Comparison of ENCODE assay signal across 11 cellular contexts in the genomic region with DNA sequence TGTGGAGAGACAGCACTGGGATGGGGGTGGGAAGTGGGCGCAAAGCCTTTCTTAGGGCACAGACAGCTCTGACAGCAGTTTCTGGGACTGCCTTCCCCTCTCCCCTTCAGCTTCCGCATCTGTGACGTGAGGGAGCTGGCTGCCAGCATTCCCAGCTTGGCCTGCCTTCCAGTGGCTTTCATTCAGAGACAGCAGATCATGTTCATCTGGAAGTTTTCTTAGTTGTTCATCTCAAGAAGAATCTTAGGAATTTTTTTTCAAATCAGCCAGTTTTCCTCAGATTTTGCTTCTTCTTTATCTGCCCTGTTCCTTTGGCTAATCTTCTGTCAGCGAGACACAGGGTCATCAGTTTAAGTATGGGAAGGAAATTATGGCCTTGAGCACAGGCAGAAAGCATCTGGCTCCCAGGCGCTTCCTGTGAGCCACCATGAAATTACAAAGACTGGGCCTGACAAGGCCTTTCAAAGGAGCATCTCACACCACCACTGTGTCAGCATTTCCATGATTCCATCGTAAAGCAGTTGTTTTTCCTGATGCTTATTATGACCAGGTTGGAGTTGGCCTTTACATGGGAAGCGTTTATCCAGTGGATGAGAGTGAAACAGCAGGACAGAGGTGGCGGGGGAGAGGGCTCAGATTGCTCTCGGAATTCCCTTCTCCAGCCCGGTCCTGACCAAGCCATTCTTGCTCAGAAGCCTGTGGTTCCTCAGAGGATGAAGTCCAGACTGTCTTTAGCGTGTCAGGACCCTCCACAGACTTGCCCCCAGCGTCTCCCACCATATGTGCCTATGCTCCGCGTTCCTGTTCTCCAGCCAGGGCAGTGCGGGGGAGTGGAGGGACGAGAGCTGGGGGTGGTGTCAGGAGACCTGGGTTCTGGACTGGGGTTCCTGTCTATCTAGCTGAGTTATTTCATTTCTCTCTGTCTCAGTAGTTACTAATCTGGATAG. TPM values are rescaled to one million over a fixed set of nuclear protein-coding genes. Genes with fewer than 3 reads are reported as not detected.
DNase-seq lines count a peak whose midpoint lies in the region; ATAC-seq, FAIRE-seq and TF ChIP-seq lines count a peak whose summit lies in the region.
"Had no signal": no experiment of that assay in that cellular context is flagged by ENCODE, and none has a peak within 500 bp of the region (broad histone marks: within the 10 kb centered on the region; RNA-seq: fewer than 3 reads in every experiment).

No MANE protein-coding gene starts in this region.

- H3K4me1 Mint-ChIP-seq in endothelial cell (ENCODE audit: unreplicated experiment) = peaks cover 33% of the 10 kb centered on the region
- peaks cover 34% of the 10 kb centered on the region for H3K4me1 Mint-ChIP-seq in activated CD4-positive, alpha-beta T cell treated with anti-CD3 and anti-CD28 coated beads for 36 hours

- no peaks in the 10 kb centered on the region for H3K27me3 ChIP-seq in MG63
- no peaks in the 10 kb centered on the region for H3K27me3 ChIP-seq in lower lobe of right lung (ENCODE audit: low read depth)
- H3K27me3 ChIP-seq: BLaER1 had no signal

- POLR2A ChIA-PET in A549 (lab: Yijun Ruan, JAX) = no interaction called here
- POLR2A ChIA-PET in activated CD4-positive, alpha-beta T cell treated with anti-CD3 and anti-CD28 coated beads for 36 hours (lab: Charles Lee) = no interaction called here

- H3K9me3 ChIP-seq in A549 = no peaks in the 10 kb centered on the region
- no peaks in the 10 kb centered on the region for H3K9me3 ChIP-seq in MG63
- no peaks in the 10 kb centered on the region for H3K9me3 ChIP-seq in lower lobe of right lung
- H3K9me3 ChIP-seq: BLaER1 had no signal

- H3K27ac ChIP-seq in A549 = peak overlapping the region in 1 of 2 experiments; percentile 5; a peak in 1 of 6 replicates
- H3K27ac ChIP-seq in lower lobe of right lung = peak overlapping the region; percentile 51
- H3K27ac ChIP-seq: BLaER1 had no signal

- H3K27me3 Mint-ChIP-seq in endothelial cell (ENCODE audit: unreplicated experiment) = peaks cover 3% of the 10 kb centered on the region
- no peaks in the 10 kb centered on the region for H3K27me3 Mint-ChIP-seq in activated CD4-positive, alpha-beta T cell treated with anti-CD3 and anti-CD28 coated beads for 36 hours
- H3K27me3 Mint-ChIP-seq: memory B cell had no signal

- DNase-seq in A549 (ENCODE audit: low read depth in 1 of 2, low spot score in 1 of 2) (no peak), MG63 (peak; percentile 22), endothelial cell (ENCODE audit: low spot score) (no peak), lower lobe of right lung (no peak), AML-193 (lab: John Stamatoyannopoulos, UW) (no peak), RPMI8226 (no peak)
- no peak for DNase-seq in activated CD4-positive, alpha-beta T cell treated with anti-CD3 and anti-CD28 coated beads for 36 hours
- DNase-seq: NCI-H1436 treated with DMSO at 0.1 percent for 48 hours had no signal

- no peak overlapping the region for H3K4me3 ChIP-seq in A549
- H3K4me3 ChIP-seq in MG63 = no peak overlapping the region
- no peak overlapping the region for H3K4me3 ChIP-seq in lower lobe of right lung
- H3K4me3 ChIP-seq: BLaER1 had no signal

- H3K9me3 Mint-ChIP-seq in endothelial cell (ENCODE audit: unreplicated experiment) = no peaks in the 10 kb centered on the region
- no peaks in the 10 kb centered on the region for H3K9me3 Mint-ChIP-seq in activated CD4-positive, alpha-beta T cell treated with anti-CD3 and anti-CD28 coated beads for 36 hours (ENCODE audit: low read depth)
- H3K9me3 Mint-ChIP-seq: memory B cell had no signal

- no peak for TF ChIP-seq RAD21 in A549 (conservative IDR thresholded peaks at IDR 0.05 in 1 of 2, IDR thresholded peaks at IDR 0.05 in 1 of 2)

- H3K4me3 Mint-ChIP-seq in endothelial cell (ENCODE audit: unreplicated experiment) = peak overlapping the region; percentile 31
- no peak overlapping the region for H3K4me3 Mint-ChIP-seq in activated CD4-positive, alpha-beta T cell treated with anti-CD3 and anti-CD28 coated beads for 36 hours
- H3K4me3 Mint-ChIP-seq: memory B cell had no signal

- H3K36me3 Mint-ChIP-seq in endothelial cell (ENCODE audit: low read depth, unreplicated experiment) = peaks cover 5% of the 10 kb centered on the region
- no peaks in the 10 kb centered on the region for H3K36me3 Mint-ChIP-seq in activated CD4-positive, alpha-beta T cell treated with anti-CD3 and anti-CD28 coated beads for 36 hours (ENCODE audit: low read depth)

- H3K4me1 ChIP-seq in A549 = peaks cover 62% of the 10 kb centered on the region
- peaks cover 43% of the 10 kb centered on the region for H3K4me1 ChIP-seq in lower lobe of right lung

- TF ChIP-seq POLR2A in A549 (IDR thresholded peaks at IDR 0.05; ENCODE audit: low read length) = no peak

- 86% methylated on average over 16 of the region's 16 CpGs for WGBS in A549 (ENCODE audit: missing lambda C conversion rate)

- intact Hi-C loops in lower lobe of right lung (cut with DNase I) = no loop called here
- intact Hi-C loops in activated CD4-positive, alpha-beta T cell treated with anti-CD3 and anti-CD28 coated beads for 36 hours (cut with DNase I, micrococcal nuclease) = no loop called here

- TF ChIP-seq CTCF in A549 (IDR thresholded peaks at IDR 0.05) = no peak
- no peak for TF ChIP-seq CTCF in endothelial cell (IDR thresholded peaks at IDR 0.05; ENCODE audit: unreplicated experiment)
- no peak for TF ChIP-seq CTCF in lower lobe of right lung (IDR thresholded peaks at IDR 0.05)

- no peak for TF ChIP-seq EP300 in A549 (IDR thresholded peaks at IDR 0.05)

- ATAC-seq in A549 = no peak; a peak in 2 of 6 replicates
- ATAC-seq in lower lobe of right lung = peak; percentile 28 to 40
- ATAC-seq in activated CD4-positive, alpha-beta T cell treated with anti-CD3 and anti-CD28 coated beads for 36 hours = no peak
- no peak for ATAC-seq in HG02870 (IDR thresholded peaks at IDR 0.05; ENCODE audit: unreplicated experiment)

- H3K36me3 ChIP-seq in MG63 (peaks cover 7% of the 10 kb centered on the region), lower lobe of right lung (no peaks in the 10 kb centered on the region)

- FAIRE-seq in A549 (lab: Jason Lieb, UNC) = no peak

- H3K27ac Mint-ChIP-seq in endothelial cell (ENCODE audit: unreplicated experiment) = peak overlapping the region; percentile 61
- H3K27ac Mint-ChIP-seq in activated CD4-positive, alpha-beta T cell treated with anti-CD3 and anti-CD28 coated beads for 36 hours = no peak overlapping the region
- H3K27ac Mint-ChIP-seq: memory B cell had no signal

- H3K4me2 ChIP-seq in A549 = peak overlapping the region; percentile 1; the same call in 1 of the 3 replicates

- CTCF ChIA-PET in A549 (lab: Yijun Ruan, JAX) = interaction anchor here (0.6 to 8.8 kb wide), 5 partner anchors 48 to 580 kb away, joined by 3 to 52 read pairs (median 6); a partner anchor contains a TSS
- CTCF ChIA-PET in activated CD4-positive, alpha-beta T cell treated with anti-CD3 and anti-CD28 coated beads for 36 hours (lab: Charles Lee) = interaction anchor here (0.6 to 0.7 kb wide), 2 partner anchors 14 to 44 kb away, joined by 3 read pairs; no protein-coding TSS in a partner anchor

TF ChIP-seq in A549, 52 proteins besides CTCF, POLR2A, EP300 and RAD21:
- TF ChIP-seq ESRRA (IDR thresholded peaks at IDR 0.05; ENCODE audit: borderline replicate concordance, low read length) (no peak), RNF2 (IDR thresholded peaks at IDR 0.05; ENCODE audit: borderline replicate concordance, low read depth) (no peak), KDM1A (IDR thresholded peaks at IDR 0.05; ENCODE audit: low read depth) (no peak), HDAC2 (IDR thresholded peaks at IDR 0.05) (no peak), HEYL (CRISPR knock-in tag; IDR thresholded peaks at IDR 0.05) (no peak)

RNA-seq across cellular contexts. Expression of a gene that starts 43.6 kb away (rescaled TPM):
- polyA plus RNA-seq in A549 (2011; rRNA removed) = 48.5 and 51.9 TPM in 2 replicates
- 17.2 and 22.8 TPM in 2 replicates for polyA plus RNA-seq in A549 (2012; cell fraction: cytosol; rRNA removed)
- 31.2 and 34.0 TPM in 2 replicates for polyA plus RNA-seq in A549 (2012; cell fraction: nucleus; rRNA removed)
- 33.2 to 33.7 TPM (median 33.3 TPM) in 3 replicates for polyA plus RNA-seq in A549 (2017; fragmentation: RNase III; extraction: RNeasy Plus Mini Kit Qiagen cat#74134 plus additional on column Dnase treatment)
- polyA minus RNA-seq in A549 (2011; rRNA and poly(A)+ RNA removed) = 67.2 and 74.8 TPM in 2 replicates
- total RNA-seq in MG63 (2014; rRNA removed; shearing (Covaris generic); ENCODE audit: low replicate concordance) = 7.8 and 14.7 TPM in 2 replicates
- total RNA-seq in endothelial cell (ENCODE audit: unreplicated experiment) = 71.1 TPM
- 61.6 TPM for total RNA-seq in lower lobe of right lung
- total RNA-seq in activated CD4-positive, alpha-beta T cell treated with anti-CD3 and anti-CD28 coated beads for 36 hours = 10 to 100 TPM; 16.5 to 17.2 TPM

RNA-seq across cellular contexts. Expression of a gene that starts 53.7 kb away (rescaled TPM):
- polyA plus RNA-seq in A549 (2011; rRNA removed) (117 and 150 TPM in 2 replicates), A549 (2017; fragmentation: RNase III; extraction: RNeasy Plus Mini Kit Qiagen cat#74134 plus additional on column Dnase treatment) (318 to 329 TPM (median 325 TPM) in 3 replicates)
- polyA plus RNA-seq in A549 (2012; cell fraction: cytosol; rRNA removed) = 412 and 456 TPM in 2 replicates
- 284 and 292 TPM in 2 replicates for polyA plus RNA-seq in A549 (2012; cell fraction: nucleus; rRNA removed)
- polyA minus RNA-seq in A549 (2011; rRNA and poly(A)+ RNA removed) = 90.7 TPM in 2 replicates
- total RNA-seq in MG63 (2014; rRNA removed; shearing (Covaris generic); ENCODE audit: low replicate concordance) = 216 and 390 TPM in 2 replicates
- total RNA-seq in endothelial cell (ENCODE audit: unreplicated experiment) (381 TPM), lower lobe of right lung (120 TPM)
- total RNA-seq in activated CD4-positive, alpha-beta T cell treated with anti-CD3 and anti-CD28 coated beads for 36 hours = 100 to 1,000 TPM; 102 to 104 TPM

Comparison
In these comparisons a context has a peak if more than half of its experiments do, and no peak if none do; other contexts are left out.
1. ATAC-seq: peak in lower lobe of right lung (2 of 2); none in A549 (0 of 2), activated CD4-positive, alpha-beta T cell treated with anti-CD3 and anti-CD28 coated beads for 36 hours (single experiment) and HG02870 (single experiment).